Comparison of ENCODE assay signal across 30 cellular contexts in the genomic region with DNA sequence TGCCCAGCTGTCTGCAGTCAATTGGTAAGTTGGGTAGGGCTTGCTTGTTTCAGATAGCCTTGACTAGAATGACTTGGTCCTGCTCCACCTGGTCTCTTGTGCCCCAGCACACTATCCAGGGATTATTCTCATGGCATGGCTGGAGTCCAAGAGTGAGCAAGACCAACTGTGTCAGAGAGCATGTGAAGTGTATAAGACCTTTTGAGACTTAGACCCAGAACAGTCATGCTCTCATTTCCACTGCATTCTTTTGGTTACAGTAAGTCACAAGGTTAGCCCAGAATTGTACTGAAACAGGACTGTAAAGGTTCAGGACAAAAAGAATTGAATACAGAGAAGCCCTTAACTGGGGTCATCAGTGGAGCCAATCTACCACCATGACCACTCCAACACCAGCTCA.
A peak's percentile ranks its signal among the peaks of the same experiment; 100 is the strongest.
DNase-seq lines count a peak whose midpoint lies in the region; TF ChIP-seq lines count a peak whose summit lies in the region.
"Had no signal": no experiment of that assay in that cellular context is flagged by ENCODE, and none has a peak within 500 bp of the region (broad histone marks: within the 10 kb centered on the region; RNA-seq: fewer than 3 reads in every experiment).

No MANE protein-coding gene starts in this region.

- H3K9me3 ChIP-seq in fibroblast of lung (ENCODE audit: control insufficient read depth, insufficient read depth, low read depth, low read length) = no peaks in the 10 kb centered on the region
- H3K9me3 ChIP-seq: ascending aorta, heart left ventricle, neutrophil, SK-N-SH had no signal

- H3K4me3 ChIP-seq in fibroblast of lung (replicated peaks in 1 of 4; ENCODE audit: control extremely low read depth in 1 of 4, insufficient read depth in 1 of 4, low read depth in 3 of 4, low read length in 4 of 4) = no peak overlapping the region
- H3K4me3 ChIP-seq: ascending aorta, GM23338, heart left ventricle had no signal

- H3K4me2 ChIP-seq in fibroblast of lung (ENCODE audit: extremely low read depth, insufficient read depth, low read length) = no peak overlapping the region
- H3K4me2 ChIP-seq: GM23338, SK-N-SH had no signal

- H3K27me3 Mint-ChIP-seq in HFFc6 (ENCODE audit: insufficient read depth) = peaks cover 13% of the 10 kb centered on the region
- H3K27me3 Mint-ChIP-seq: dendritic cell treated with granulocyte-macrophage colony-stimulating factor and Interleukin-4, amounts not matched to agents 40 ng/mL and 50 ng/mL, for 4 days; IgD-negative memory B cell; T-helper 17 cell had no signal

- no peak for TF ChIP-seq CTCF in HFFc6 (IDR thresholded peaks at IDR 0.05)
- TF ChIP-seq CTCF in fibroblast of lung (conservative IDR thresholded peaks at IDR 0.05 in 1 of 2, IDR thresholded peaks at IDR 0.05 in 1 of 2; ENCODE audit: low read depth in 1 of 2, low read length in 2 of 2) = no peak

- H4K20me1 ChIP-seq in fibroblast of lung (ENCODE audit: control insufficient read depth, extremely low read depth, insufficient read depth, low read length) = no peaks in the 10 kb centered on the region

- H3K9me3 Mint-ChIP-seq in HFFc6 = no peaks in the 10 kb centered on the region
- H3K9me3 Mint-ChIP-seq: dendritic cell treated with granulocyte-macrophage colony-stimulating factor and Interleukin-4, amounts not matched to agents 40 ng/mL and 50 ng/mL, for 4 days; GM23338 had no signal

- no peak overlapping the region for H3K27ac ChIP-seq in fibroblast of lung (ENCODE audit: insufficient read depth, low read length)
- H3K27ac ChIP-seq: ascending aorta, heart left ventricle, neutrophil had no signal

- H2AFZ ChIP-seq in fibroblast of lung (ENCODE audit: low read length) = no peak overlapping the region
- H2AFZ ChIP-seq: GM23338 had no signal

- H3K27me3 ChIP-seq in fibroblast of lung (ENCODE audit: control insufficient read depth, insufficient read depth, low read length) = no peaks in the 10 kb centered on the region
- H3K27me3 ChIP-seq: ascending aorta, heart left ventricle, neutrophil had no signal

- H3K9ac ChIP-seq in fibroblast of lung (ENCODE audit: insufficient read depth, low read length) = no peak overlapping the region
- H3K9ac ChIP-seq: SK-N-SH had no signal

- no peaks in the 10 kb centered on the region for H3K36me3 ChIP-seq in fibroblast of lung (ENCODE audit: control insufficient read depth, insufficient read depth, low read length)
- H3K36me3 ChIP-seq: ascending aorta, heart left ventricle, neutrophil had no signal

- H3K27ac Mint-ChIP-seq in HFFc6 = no peak overlapping the region
- H3K27ac Mint-ChIP-seq: activated CD8-positive, alpha-beta T cell treated with anti-CD3 and anti-CD28 coated beads, Interleukin-2, amount 10 ng/mL, durations not matched to agents 7 days and 5 days; activated naive CD4-positive, alpha-beta T cell treated with anti-CD3 and anti-CD28 coated beads, Interleukin-2, amount 50 U/mL, for 72 hours; activated T-helper 2 cell treated with anti-CD3 and anti-CD28 coated beads, Interferon-gamma antibody, Interleukin-2, Interleukin-4, amounts not matched to agents 10 μg/mL and 5 μg/mL and 100 μg/mL, durations not matched to agents 14 hours and 24 hours and 36 hours; dendritic cell treated with granulocyte-macrophage colony-stimulating factor and Interleukin-4, amounts not matched to agents 40 ng/mL and 50 ng/mL, for 4 days; GM23338; IgD-negative memory B cell; naive B cell; progenitor cell of endocrine pancreas; T-helper 17 cell had no signal

- DNase-seq in HFFc6 (peak; percentile 19), SK-MEL-5 (ENCODE audit: low read depth, low spot score) (peak; percentile 83), fibroblast of lung (ENCODE audit: low read depth in 2 of 2) (peak; percentile 25 to 47), myocyte (ENCODE audit: low read depth) (peak; percentile 47), DMS 273 treated with DMSO at 0.1 percent for 48 hours (lab: John Stamatoyannopoulos, UW) (no peak), NCI-H82 (lab: John Stamatoyannopoulos, UW) (no peak)
- DNase-seq in activated CD4-positive, alpha-beta T cell treated with anti-CD3 and anti-CD28 coated beads for 1 hour = no peak
- DNase-seq: activated CD4-positive, CD25-positive, alpha-beta regulatory T cell treated with anti-CD3 and anti-CD28 coated beads, Interleukin-2, amount 50 U/mL, for 72 hours; activated CD8-positive, alpha-beta T cell treated with anti-CD3 and anti-CD28 coated beads, Interleukin-2, amount 10 ng/mL, durations not matched to agents 7 days and 5 days; C1 segment of cervical spinal cord; central memory CD4-positive, alpha-beta T cell; COR-L47; mesendoderm; naive B cell; NCI-H1105 treated with DMSO at 0.1 percent for 48 hours; NCI-H2029; NCI-H446; SK-N-SH; stimulated activated CD4-positive, alpha-beta T cell treated with anti-CD3 and anti-CD28 coated beads, Interleukin-15, amount 100 ng/mL, for 24 hours; stimulated activated naive CD4-positive, alpha-beta T cell; T-helper 17 cell had no signal

- in situ Hi-C loops in SK-MEL-5 (cut with HindIII; ENCODE audit: low pct_unique_long_range_greater_than_20kb, low sequenced_read_pairs) = no loop called here

- H3K4me1 Mint-ChIP-seq in HFFc6 (ENCODE audit: low read depth) = no peaks in the 10 kb centered on the region
- H3K4me1 Mint-ChIP-seq: IgD-negative memory B cell, naive B cell, T-helper 17 cell had no signal

- H3K4me3 Mint-ChIP-seq in HFFc6 = no peak overlapping the region
- H3K4me3 Mint-ChIP-seq: activated CD8-positive, alpha-beta T cell treated with anti-CD3 and anti-CD28 coated beads, Interleukin-2, amount 10 ng/mL, durations not matched to agents 7 days and 5 days; dendritic cell treated with granulocyte-macrophage colony-stimulating factor and Interleukin-4, amounts not matched to agents 40 ng/mL and 50 ng/mL, for 4 days; GM23338; IgD-negative memory B cell; naive B cell; T-helper 17 cell had no signal

- H3K79me2 ChIP-seq in fibroblast of lung (ENCODE audit: control insufficient read depth, insufficient read depth, low read length) = no peaks in the 10 kb centered on the region

- no peaks in the 10 kb centered on the region for H3K36me3 Mint-ChIP-seq in HFFc6 (ENCODE audit: low read depth)
- H3K36me3 Mint-ChIP-seq: IgD-negative memory B cell, naive B cell had no signal

- H3K4me1 ChIP-seq in fibroblast of lung (ENCODE audit: control insufficient read depth, extremely low read depth, insufficient read depth, low read length) = no peaks in the 10 kb centered on the region
- H3K4me1 ChIP-seq: ascending aorta had no signal

Comparison
In these comparisons a context has a peak if more than half of its experiments do, and no peak if none do; other contexts are left out.
1. DNase-seq: peak in HFFc6 (single experiment), SK-MEL-5 (single experiment), fibroblast of lung (2 of 2) and myocyte (single experiment); none in activated CD4-positive, alpha-beta T cell treated with anti-CD3 and anti-CD28 coated beads for 1 hour (single experiment), DMS 273 treated with DMSO at 0.1 percent for 48 hours (single experiment) and NCI-H82 (single experiment).